In genomic region chr1:144105006-144105405, GRCh38 we compare ENCODE assay signal across 7 cellular contexts.
A peak's percentile ranks its signal among the peaks of the same experiment; 100 is the strongest.
DNase-seq lines count a peak whose midpoint lies in the region; ATAC-seq and TF ChIP-seq lines count a peak whose summit lies in the region.
"Not testable (repeated sequence)": the region's sequence is repeated elsewhere in the genome, so short reads cannot be mapped to it uniquely, and the experiment has no call there.

No MANE protein-coding gene starts in this region.

- CTCF ChIA-PET in activated naive CD4-positive, alpha-beta T cell treated with anti-CD3 and anti-CD28 coated beads, Interleukin-2, amount 10 ng/mL, durations not matched to agents 7 days and 5 days (lab: Charles Lee), result not testable (repeated sequence)

- not testable (repeated sequence) for H3K27ac ChIP-seq in lower lobe of right lung, prostate gland

- not testable (repeated sequence) for ATAC-seq in left cardiac atrium, lower lobe of right lung

- H3K4me3 ChIP-seq in lower lobe of right lung, prostate gland: not testable (repeated sequence)

- peak; percentile 0 for DNase-seq in HFFc6
- peak; percentile 7 for DNase-seq in activated CD4-positive, alpha-beta T cell treated with anti-CD3 and anti-CD28 coated beads, Interleukin-2, amount 10 ng/mL, durations not matched to agents 24 days and 14 days
- peak; percentile 11 for DNase-seq in activated naive CD4-positive, alpha-beta T cell treated with anti-CD3 and anti-CD28 coated beads, Interleukin-2, amount 10 ng/mL, durations not matched to agents 7 days and 5 days
- peak; percentile 6 for DNase-seq in left cardiac atrium
- peak; percentile 25 for DNase-seq in lower lobe of right lung
- DNase-seq in prostate gland (ENCODE audit: low spot score), result peak; percentile 2
- DNase-seq in stimulated activated CD4-positive, alpha-beta T cell treated with anti-CD3 and anti-CD28 coated beads, Interleukin-1b, Interleukin-23, amount 100 ng/mL, for 48 hours, result peak; percentile 0

- H3K27me3 ChIP-seq in lower lobe of right lung (ENCODE audit: low read depth); prostate gland (replicated peaks; ENCODE audit: insufficient read depth): not testable (repeated sequence)

- not testable (repeated sequence) for H3K9me3 ChIP-seq in lower lobe of right lung, prostate gland

- H3K27ac Mint-ChIP-seq in HFFc6; activated CD4-positive, alpha-beta T cell treated with anti-CD3 and anti-CD28 coated beads, Interleukin-2, amount 10 ng/mL, durations not matched to agents 24 days and 14 days; activated naive CD4-positive, alpha-beta T cell treated with anti-CD3 and anti-CD28 coated beads, Interleukin-2, amount 10 ng/mL, durations not matched to agents 7 days and 5 days: not testable (repeated sequence)

- not testable (repeated sequence) for TF ChIP-seq POLR2A in prostate gland (IDR thresholded peaks at IDR 0.05)

- H3K36me3 Mint-ChIP-seq in HFFc6 (ENCODE audit: low read depth); activated CD4-positive, alpha-beta T cell treated with anti-CD3 and anti-CD28 coated beads, Interleukin-2, amount 10 ng/mL, durations not matched to agents 24 days and 14 days (ENCODE audit: low read depth); activated naive CD4-positive, alpha-beta T cell treated with anti-CD3 and anti-CD28 coated beads, Interleukin-2, amount 10 ng/mL, durations not matched to agents 7 days and 5 days: not testable (repeated sequence)

- not testable (repeated sequence) for TF ChIP-seq CTCF in HFFc6 (IDR thresholded peaks at IDR 0.05); lower lobe of right lung (IDR thresholded peaks at IDR 0.05); prostate gland (IDR thresholded peaks at IDR 0.05)

- not testable (repeated sequence) for H3K4me1 Mint-ChIP-seq in HFFc6 (ENCODE audit: low read depth); activated CD4-positive, alpha-beta T cell treated with anti-CD3 and anti-CD28 coated beads, Interleukin-2, amount 10 ng/mL, durations not matched to agents 24 days and 14 days; activated naive CD4-positive, alpha-beta T cell treated with anti-CD3 and anti-CD28 coated beads, Interleukin-2, amount 10 ng/mL, durations not matched to agents 7 days and 5 days

- H3K4me1 ChIP-seq in lower lobe of right lung; prostate gland (replicated peaks): not testable (repeated sequence)

- WGBS in prostate gland, result 52% methylated on average over 3 of the region's 7 CpGs

- intact Hi-C loops in activated CD4-positive, alpha-beta T cell treated with anti-CD3 and anti-CD28 coated beads, Interleukin-2, amount 10 ng/mL, durations not matched to agents 24 days and 14 days (cut with micrococcal nuclease); left cardiac atrium (cut with DNase I); lower lobe of right lung (cut with DNase I); prostate gland (cut with DNase I): not testable (repeated sequence)

- H3K36me3 ChIP-seq in lower lobe of right lung, prostate gland: not testable (repeated sequence)

- not testable (repeated sequence) for H3K4me3 Mint-ChIP-seq in HFFc6; activated CD4-positive, alpha-beta T cell treated with anti-CD3 and anti-CD28 coated beads, Interleukin-2, amount 10 ng/mL, durations not matched to agents 24 days and 14 days; activated naive CD4-positive, alpha-beta T cell treated with anti-CD3 and anti-CD28 coated beads, Interleukin-2, amount 10 ng/mL, durations not matched to agents 7 days and 5 days

- not testable (repeated sequence) for H3K27me3 Mint-ChIP-seq in HFFc6 (ENCODE audit: insufficient read depth); activated CD4-positive, alpha-beta T cell treated with anti-CD3 and anti-CD28 coated beads, Interleukin-2, amount 10 ng/mL, durations not matched to agents 24 days and 14 days; activated naive CD4-positive, alpha-beta T cell treated with anti-CD3 and anti-CD28 coated beads, Interleukin-2, amount 10 ng/mL, durations not matched to agents 7 days and 5 days

- peaks cover 12% of the 10 kb centered on the region; the same call in 1 of the 2 replicates for H3K9me3 Mint-ChIP-seq in HFFc6
- not testable (repeated sequence) for H3K9me3 Mint-ChIP-seq in activated CD4-positive, alpha-beta T cell treated with anti-CD3 and anti-CD28 coated beads, Interleukin-2, amount 10 ng/mL, durations not matched to agents 24 days and 14 days; activated naive CD4-positive, alpha-beta T cell treated with anti-CD3 and anti-CD28 coated beads, Interleukin-2, amount 10 ng/mL, durations not matched to agents 7 days and 5 days
